ENCODE assay signal across 2 cellular contexts in genomic region chr19:55584871-55585270, GRCh38.
TF ChIP-seq lines count a peak whose summit lies in the region.

No MANE protein-coding gene starts in this region.

TF ChIP-seq in HEK293, 187 proteins besides CTCF, POLR2A, EP300 and RAD21:
- TF ChIP-seq, protein P1, sequence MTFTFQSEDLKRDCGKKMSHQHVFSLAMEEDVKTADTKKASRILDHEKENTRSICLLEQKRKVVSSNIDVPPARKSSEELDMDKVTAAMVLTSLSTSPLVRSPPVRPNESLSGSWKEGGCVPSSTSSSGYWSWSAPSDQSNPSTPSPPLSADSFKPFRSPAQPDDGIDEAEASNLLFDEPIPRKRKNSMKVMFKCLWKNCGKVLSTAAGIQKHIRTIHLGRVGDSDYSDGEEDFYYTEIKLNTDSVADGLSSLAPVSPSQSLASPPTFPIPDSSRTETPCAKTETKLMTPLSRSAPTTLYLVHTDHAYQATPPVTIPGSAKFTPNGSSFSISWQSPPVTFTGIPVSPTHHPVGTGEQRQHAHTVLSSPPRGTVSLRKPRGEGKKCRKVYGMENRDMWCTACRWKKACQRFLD (tag by site-specific recombination; IDR thresholded peaks at IDR 0.05): no peak
- TF ChIP-seq ZNF121 (tag by site-specific recombination; IDR thresholded peaks at IDR 0.05) (peak; percentile 66), ZNF580 (tag by site-specific recombination; IDR thresholded peaks at IDR 0.05) (peak; percentile 54), ZNF23 (tag by site-specific recombination; IDR thresholded peaks at IDR 0.05; ENCODE audit: borderline replicate concordance) (no peak), ZNF146 (tag by site-specific recombination; IDR thresholded peaks at IDR 0.05) (peak; percentile 98)

TF ChIP-seq in H1, 55 proteins besides CTCF, POLR2A, EP300 and RAD21:
- no peak for TF ChIP-seq JUND (IDR thresholded peaks at IDR 0.05; ENCODE audit: low read length)
- TF ChIP-seq CHD2 (IDR thresholded peaks at IDR 0.05; ENCODE audit: low read length): no peak
- no peak for TF ChIP-seq EZH2 (IDR thresholded peaks at IDR 0.05; ENCODE audit: low read depth, low read length, severe bottlenecking)
